25 cellular contexts compared by ENCODE assay signal in the genomic region with DNA sequence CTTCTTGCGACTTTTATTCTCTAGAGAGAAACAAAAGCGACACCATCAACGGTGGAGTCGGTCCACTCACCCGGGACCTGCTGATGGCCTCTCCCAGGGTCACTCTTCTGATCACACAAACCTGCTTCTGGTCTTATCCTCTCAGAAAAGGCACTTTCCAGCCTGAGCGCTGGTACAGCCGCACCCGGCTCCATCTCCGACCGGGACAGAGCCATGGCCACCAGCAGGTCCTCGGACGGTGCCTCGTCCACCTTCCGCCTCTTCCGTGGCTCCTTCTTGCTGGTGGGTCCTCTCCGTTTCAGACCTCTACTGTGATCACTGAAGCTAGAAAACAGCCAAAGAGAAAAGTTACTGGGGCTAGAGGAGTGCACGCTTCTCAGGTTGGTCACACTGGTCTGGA. TPM values are rescaled to one million over a fixed set of nuclear protein-coding genes. Genes with fewer than 3 reads are reported as not detected.
"Had no signal": no experiment of that assay in that cellular context is flagged by ENCODE, and none has a peak within 500 bp of the region (broad histone marks: within the 10 kb centered on the region; RNA-seq: fewer than 3 reads in every experiment).

No MANE protein-coding gene starts in this region.

- H3K27ac ChIP-seq: coronary artery, epithelial cell of prostate, gastroesophageal sphincter, heart left ventricle, hepatocyte, left ventricle myocardium inferior, lower lobe of right lung, neutrophil, parathyroid adenoma, prostate gland, right atrium auricular region, sigmoid colon, suprapubic skin, transverse colon had no signal

- H3K9me3 Mint-ChIP-seq: effector memory CD8-positive, alpha-beta T cell; naive thymus-derived CD8-positive, alpha-beta T cell; stimulated activated memory B cell treated with anti-CD40 and anti-IgM and Interleukin-4, amounts not matched to agents 10 μg/mL and 1 μg/mL and 100 μg/mL, for 72 hours; stimulated activated naive CD8-positive, alpha-beta T cell treated with anti-CD3 and anti-CD28 coated beads, Interleukin-15, amount 100 ng/mL, for 72 hours had no signal

- H3K4me3 ChIP-seq: coronary artery, gastroesophageal sphincter, heart left ventricle, hepatocyte, left ventricle myocardium inferior, lower lobe of right lung, prostate gland, right atrium auricular region, sigmoid colon, suprapubic skin, transverse colon had no signal

- H3K4me1 Mint-ChIP-seq: stimulated activated memory B cell treated with anti-CD40 and anti-IgM and Interleukin-4, amounts not matched to agents 10 μg/mL and 1 μg/mL and 100 μg/mL, for 72 hours had no signal

- H2AFZ ChIP-seq: hepatocyte, parathyroid adenoma had no signal

- H3K9ac ChIP-seq: parathyroid adenoma had no signal

- H3K27ac Mint-ChIP-seq: stimulated activated memory B cell treated with anti-CD40 and anti-IgM and Interleukin-4, amounts not matched to agents 10 μg/mL and 1 μg/mL and 100 μg/mL, for 72 hours; stimulated activated naive CD8-positive, alpha-beta T cell treated with anti-CD3 and anti-CD28 coated beads, Interleukin-15, amount 100 ng/mL, for 72 hours had no signal

- H3K4me1 ChIP-seq: gastroesophageal sphincter, lower lobe of right lung, parathyroid adenoma, prostate gland, right atrium auricular region, sigmoid colon, suprapubic skin, transverse colon had no signal

- H3K27me3 ChIP-seq: gastroesophageal sphincter, heart left ventricle, hepatocyte, right atrium auricular region, sigmoid colon, suprapubic skin, transverse colon had no signal

- DNase-seq: effector memory CD8-positive, alpha-beta T cell; foreskin fibroblast; heart left ventricle; left colon; left ventricle myocardium inferior; lower lobe of right lung; naive thymus-derived CD8-positive, alpha-beta T cell; sigmoid colon; stimulated activated CD4-positive, alpha-beta T cell treated with anti-CD3 and anti-CD28 coated beads, Interleukin-2, amount 100 ng/mL, for 24 hours; stimulated activated CD4-positive, alpha-beta T cell treated with anti-CD3 and anti-CD28 coated beads, Interleukin-4, amount 100 ng/mL, for 24 hours; stimulated activated naive CD8-positive, alpha-beta T cell treated with anti-CD3 and anti-CD28 coated beads, Interleukin-15, amount 100 ng/mL, for 72 hours; transverse colon had no signal

- H3K36me3 ChIP-seq: prostate gland, transverse colon had no signal

- H3K4me2 ChIP-seq: hepatocyte had no signal

- FAIRE-seq: endometrium had no signal

- H3K79me2 ChIP-seq: hepatocyte, parathyroid adenoma had no signal

- H3K27me3 Mint-ChIP-seq: effector memory CD8-positive, alpha-beta T cell; naive thymus-derived CD8-positive, alpha-beta T cell; stimulated activated memory B cell treated with anti-CD40 and anti-IgM and Interleukin-4, amounts not matched to agents 10 μg/mL and 1 μg/mL and 100 μg/mL, for 72 hours; stimulated activated naive CD8-positive, alpha-beta T cell treated with anti-CD3 and anti-CD28 coated beads, Interleukin-15, amount 100 ng/mL, for 72 hours had no signal

- ATAC-seq: effector memory CD8-positive, alpha-beta T cell; esophagus mucosa; gastroesophageal sphincter; heart left ventricle; left colon; lower lobe of right lung; naive thymus-derived CD8-positive, alpha-beta T cell; stimulated activated memory B cell treated with anti-CD40 and anti-IgM and Interleukin-4, amounts not matched to agents 10 μg/mL and 1 μg/mL and 100 μg/mL, for 72 hours; stimulated activated naive CD8-positive, alpha-beta T cell treated with anti-CD3 and anti-CD28 coated beads, Interleukin-15, amount 100 ng/mL, for 72 hours had no signal

- H3K4me3 Mint-ChIP-seq: effector memory CD8-positive, alpha-beta T cell; naive thymus-derived CD8-positive, alpha-beta T cell; stimulated activated memory B cell treated with anti-CD40 and anti-IgM and Interleukin-4, amounts not matched to agents 10 μg/mL and 1 μg/mL and 100 μg/mL, for 72 hours; stimulated activated naive CD8-positive, alpha-beta T cell treated with anti-CD3 and anti-CD28 coated beads, Interleukin-15, amount 100 ng/mL, for 72 hours had no signal

- H3K9me3 ChIP-seq: gastroesophageal sphincter, heart left ventricle, left ventricle myocardium inferior, lower lobe of right lung, neutrophil, prostate gland, right atrium auricular region, sigmoid colon, suprapubic skin, transverse colon had no signal

RNA-seq across cellular contexts. Expression of gene NLRC3, which starts 20.5 kb away (rescaled TPM):
- total RNA-seq: myocyte had no signal
